In the genomic region with DNA sequence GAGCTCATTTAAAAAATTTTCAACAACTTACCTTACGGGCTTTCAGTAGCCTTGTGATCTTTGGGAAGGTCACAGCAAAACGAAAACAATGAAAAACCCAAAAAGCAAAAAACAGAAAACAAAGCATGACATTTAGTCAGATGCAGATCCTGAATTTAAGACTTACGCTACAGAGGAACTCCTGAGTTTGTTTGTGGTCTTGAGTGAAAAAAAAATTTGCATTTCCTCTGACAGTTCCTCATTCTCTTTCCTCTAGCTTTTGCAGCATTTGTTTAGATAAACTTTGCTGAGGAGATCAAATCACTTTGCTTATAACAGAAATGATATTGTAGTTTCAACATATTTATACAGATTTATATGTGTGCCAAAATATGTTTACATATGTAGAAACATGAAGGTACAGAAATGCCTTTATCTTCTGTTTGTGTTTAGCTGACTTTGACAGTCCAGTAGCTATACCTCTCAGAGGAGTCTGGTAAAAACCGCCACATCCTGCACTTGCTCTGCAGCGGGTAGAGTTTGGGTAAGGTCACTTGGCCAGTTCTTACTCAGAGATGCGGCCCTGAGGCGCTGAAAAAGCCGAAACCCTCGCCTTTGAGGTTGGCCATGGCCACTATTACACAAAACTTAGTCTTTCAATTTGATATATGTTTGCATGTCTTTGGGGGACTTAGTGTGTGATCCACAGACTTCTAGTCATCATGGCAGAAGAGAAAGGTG, we compare ENCODE assay signal across 10 cellular contexts.
DNase-seq lines count a peak whose midpoint lies in the region; ATAC-seq and TF ChIP-seq lines count a peak whose summit lies in the region.
"Had no signal": no experiment of that assay in that cellular context is flagged by ENCODE, and none has a peak within 500 bp of the region (broad histone marks: within the 10 kb centered on the region; RNA-seq: fewer than 3 reads in every experiment).

No MANE protein-coding gene starts in this region.

- no peak overlapping the region for H3K4me3 Mint-ChIP-seq in endothelial cell (ENCODE audit: unreplicated experiment)
- H3K4me3 Mint-ChIP-seq: nephron had no signal

- no peak for TF ChIP-seq CTCF in endothelial cell (IDR thresholded peaks at IDR 0.05; ENCODE audit: unreplicated experiment)
- no peak for TF ChIP-seq CTCF in sigmoid colon (IDR thresholded peaks at IDR 0.05)

- TF ChIP-seq POLR2A in sigmoid colon (IDR thresholded peaks at IDR 0.05) = no peak

- no peak overlapping the region for H3K4me3 ChIP-seq in sigmoid colon

- peaks cover 71% of the 10 kb centered on the region for H3K4me1 Mint-ChIP-seq in endothelial cell (ENCODE audit: unreplicated experiment)

- peaks cover 0 to 37% (median 21%) of the 10 kb centered on the region in 4 donors for H3K4me1 ChIP-seq in sigmoid colon

- no peak for DNase-seq in endothelial cell (ENCODE audit: low spot score)
- DNase-seq in NCI-H1048 (lab: John Stamatoyannopoulos, UW) = no peak
- no peak for DNase-seq in activated effector memory CD4-positive, alpha-beta T cell treated with anti-CD3 and anti-CD28 coated beads, Interleukin-2, amount 50 U/mL, for 16 hours
- DNase-seq in sigmoid colon = no peak
- no peak for DNase-seq in OCI-M2 (lab: John Stamatoyannopoulos, UW; ENCODE audit: unreplicated experiment)
- DNase-seq: NCI-H1092 treated with DMSO at 0.1 percent for 48 hours had no signal

- WGBS in sigmoid colon, 2 donors = 72 to 85% methylated on average over 9 of the region's 9 CpGs

- H3K27ac Mint-ChIP-seq in endothelial cell (ENCODE audit: unreplicated experiment) = peak overlapping the region; percentile 68
- H3K27ac Mint-ChIP-seq: nephron had no signal

- intact Hi-C loops in sigmoid colon (cut with DNase I) = no loop called here

- H3K9me3 ChIP-seq in sigmoid colon = no peaks in the 10 kb centered on the region

- no peak overlapping the region for H3K27ac ChIP-seq in sigmoid colon

- H3K27me3 ChIP-seq in sigmoid colon = no peaks in the 10 kb centered on the region

- ATAC-seq in GM18870 (IDR thresholded peaks at IDR 0.05; ENCODE audit: unreplicated experiment) (peak; percentile 90), HG02588 (IDR thresholded peaks at IDR 0.05; ENCODE audit: unreplicated experiment) (peak; percentile 82), HG03565 (IDR thresholded peaks at IDR 0.05; ENCODE audit: unreplicated experiment) (peak; percentile 83)

- H3K36me3 Mint-ChIP-seq in endothelial cell (ENCODE audit: low read depth, unreplicated experiment) = no peaks in the 10 kb centered on the region

- H3K27me3 Mint-ChIP-seq in endothelial cell (ENCODE audit: unreplicated experiment) = peaks cover 2% of the 10 kb centered on the region

- no peak for TF ChIP-seq EP300 in sigmoid colon (IDR thresholded peaks at IDR 0.05)

- H3K9me3 Mint-ChIP-seq in endothelial cell (ENCODE audit: unreplicated experiment) = no peaks in the 10 kb centered on the region
- H3K9me3 Mint-ChIP-seq: nephron had no signal

- no peaks in the 10 kb centered on the region for H3K36me3 ChIP-seq in sigmoid colon
